ENCODE assay signal across 28 cellular contexts in the genomic region with DNA sequence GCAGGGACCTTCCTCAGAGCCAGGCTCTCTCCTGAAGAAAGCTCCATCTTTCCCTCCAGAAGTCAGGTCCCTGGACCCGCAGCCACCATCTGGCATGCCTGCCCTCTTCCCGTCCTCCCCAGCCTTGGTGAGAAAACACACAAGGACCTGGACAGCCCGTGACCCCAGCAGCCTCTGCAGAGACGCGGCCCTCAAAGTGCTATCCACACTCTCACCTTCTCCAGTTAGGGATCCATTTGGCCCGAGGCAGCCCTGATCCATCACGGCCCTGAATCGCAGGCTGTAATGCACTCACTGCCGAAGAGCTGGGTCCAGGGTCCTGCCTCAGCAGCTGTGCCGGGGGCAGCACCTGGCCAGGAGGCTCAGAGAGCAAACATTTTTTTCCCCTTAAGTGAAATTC.
"Had no signal": no experiment of that assay in that cellular context is flagged by ENCODE, and none has a peak within 500 bp of the region (broad histone marks: within the 10 kb centered on the region; RNA-seq: fewer than 3 reads in every experiment).

No MANE protein-coding gene starts in this region.

- H3K27ac Mint-ChIP-seq: dendritic cell treated with granulocyte-macrophage colony-stimulating factor and Interleukin-4, amounts not matched to agents 40 ng/mL and 50 ng/mL, for 4 days; endodermal cell; mesothelial cell of epicardium; naive B cell; natural killer cell treated with Interleukin-12 subunit alpha and Interleukin-12 subunit beta and Interleukin-15 and Interleukin-18, amount 100 ng/mL, for 72 hours; stimulated activated naive B cell treated with anti-CD40 and anti-IgM and Interleukin-4, amounts not matched to agents 10 μg/mL and 1 μg/mL and 100 μg/mL, for 72 hours; stimulated activated naive CD8-positive, alpha-beta T cell treated with anti-CD3 and anti-CD28 coated beads, Interleukin-15, Interleukin-2, amounts not matched to agents 100 ng/mL and 50 ng/mL, for 24 hours had no signal

- ATAC-seq: foreskin keratinocyte; gastroesophageal sphincter; left lobe of liver; mucosa of descending colon; natural killer cell treated with Interleukin-12 subunit alpha and Interleukin-12 subunit beta and Interleukin-15 and Interleukin-18, amount 100 ng/mL, for 72 hours; psoas muscle; right lobe of liver; stimulated activated naive B cell treated with anti-CD40 and anti-IgM and Interleukin-4, amounts not matched to agents 10 μg/mL and 1 μg/mL and 100 μg/mL, for 72 hours had no signal

- FAIRE-seq: keratinocyte, small intestine, urothelium cell line had no signal

- H3K9me3 ChIP-seq: colonic mucosa, esophagus muscularis mucosa, gastroesophageal sphincter, mucosa of descending colon, ovary, psoas muscle, right lobe of liver, thoracic aorta, tibial nerve, upper lobe of left lung had no signal

- H3K4me1 ChIP-seq: colonic mucosa, esophagus muscularis mucosa, foreskin keratinocyte, gastroesophageal sphincter, psoas muscle, tibial nerve, upper lobe of left lung had no signal

- H3K9me3 Mint-ChIP-seq: dendritic cell treated with granulocyte-macrophage colony-stimulating factor and Interleukin-4, amounts not matched to agents 40 ng/mL and 50 ng/mL, for 4 days; endodermal cell; mesothelial cell of epicardium; natural killer cell treated with Interleukin-12 subunit alpha and Interleukin-12 subunit beta and Interleukin-15 and Interleukin-18, amount 100 ng/mL, for 72 hours; stimulated activated naive CD8-positive, alpha-beta T cell treated with anti-CD3 and anti-CD28 coated beads, Interleukin-15, Interleukin-2, amounts not matched to agents 100 ng/mL and 50 ng/mL, for 24 hours had no signal

- H3K36me3 ChIP-seq: colonic mucosa, esophagus muscularis mucosa, gastroesophageal sphincter, ovary, right lobe of liver, thoracic aorta, tibial nerve, upper lobe of left lung had no signal

- H3K27me3 ChIP-seq: colonic mucosa, foreskin keratinocyte, ovary, right lobe of liver, upper lobe of left lung had no signal

- H3K4me3 Mint-ChIP-seq: dendritic cell treated with granulocyte-macrophage colony-stimulating factor and Interleukin-4, amounts not matched to agents 40 ng/mL and 50 ng/mL, for 4 days; endodermal cell; mesothelial cell of epicardium; naive B cell; natural killer cell treated with Interleukin-12 subunit alpha and Interleukin-12 subunit beta and Interleukin-15 and Interleukin-18, amount 100 ng/mL, for 72 hours; stimulated activated naive B cell treated with anti-CD40 and anti-IgM and Interleukin-4, amounts not matched to agents 10 μg/mL and 1 μg/mL and 100 μg/mL, for 72 hours; stimulated activated naive CD8-positive, alpha-beta T cell treated with anti-CD3 and anti-CD28 coated beads, Interleukin-15, Interleukin-2, amounts not matched to agents 100 ng/mL and 50 ng/mL, for 24 hours had no signal

- DNase-seq: colonic mucosa; effector CD8-positive, alpha-beta T cell; endodermal cell; foreskin keratinocyte; mesenchymal stem cell; mucosa of descending colon; naive B cell; occipital lobe; ovary; psoas muscle; right lobe of liver; small intestine; stimulated activated CD4-positive, alpha-beta T cell treated with anti-CD3 and anti-CD28 coated beads, Interleukin-15, amount 100 ng/mL, for 24 hours; stimulated activated CD4-positive, alpha-beta T cell treated with anti-CD3 and anti-CD28 coated beads, Interleukin-2, amount 100 ng/mL, for 48 hours; stimulated activated naive B cell treated with anti-CD40 and anti-IgM and Interleukin-4, amounts not matched to agents 10 μg/mL and 1 μg/mL and 100 μg/mL, for 72 hours; upper lobe of left lung had no signal

- H3K36me3 Mint-ChIP-seq: mesothelial cell of epicardium; naive B cell; natural killer cell treated with Interleukin-12 subunit alpha and Interleukin-12 subunit beta and Interleukin-15 and Interleukin-18, amount 100 ng/mL, for 72 hours; stimulated activated naive B cell treated with anti-CD40 and anti-IgM and Interleukin-4, amounts not matched to agents 10 μg/mL and 1 μg/mL and 100 μg/mL, for 72 hours had no signal

- H3K4me1 Mint-ChIP-seq: naive B cell; stimulated activated naive B cell treated with anti-CD40 and anti-IgM and Interleukin-4, amounts not matched to agents 10 μg/mL and 1 μg/mL and 100 μg/mL, for 72 hours had no signal

- H3K27ac ChIP-seq: colonic mucosa, epithelial cell of prostate, esophagus muscularis mucosa, foreskin keratinocyte, gastroesophageal sphincter, ovary, psoas muscle, right lobe of liver, thoracic aorta, tibial nerve, upper lobe of left lung had no signal

- H3K4me3 ChIP-seq: colonic mucosa, esophagus muscularis mucosa, gastroesophageal sphincter, mucosa of descending colon, ovary, psoas muscle, right lobe of liver, thoracic aorta, tibial nerve, upper lobe of left lung had no signal
